8 cellular contexts compared by ENCODE assay signal in genomic region chr22:18076060-18076497, GRCh38. TPM values are rescaled to one million over a fixed set of nuclear protein-coding genes. Genes with fewer than 3 reads are reported as not detected.
A peak's percentile ranks its signal among the peaks of the same experiment; 100 is the strongest.
DNase-seq lines count a peak whose midpoint lies in the region; ATAC-seq, FAIRE-seq and TF ChIP-seq lines count a peak whose summit lies in the region.

No MANE protein-coding gene starts in this region.

- H2AFZ ChIP-seq in astrocyte (ENCODE audit: low read depth, low read length) (peak overlapping the region; percentile 2), parathyroid adenoma (no peak overlapping the region)

- H3K9me3 ChIP-seq in astrocyte (ENCODE audit: insufficient read depth, low read depth, low read length) (no peaks in the 10 kb centered on the region), heart right ventricle (no peaks in the 10 kb centered on the region), parathyroid adenoma (ENCODE audit: control insufficient read depth, low read length) (no peaks in the 10 kb centered on the region)

- peak; percentile 11 to 70 (median 53) for ATAC-seq in heart right ventricle
- ATAC-seq in GM18517 (IDR thresholded peaks at IDR 0.05; ENCODE audit: unreplicated experiment): no peak

- FAIRE-seq in RCC 7860 (lab: Jason Lieb, UNC) (peak; percentile 75), astrocyte (lab: Jason Lieb, UNC) (no peak)

- TF ChIP-seq CTCF in LNCAP (IDR thresholded peaks at IDR 0.05): peak; percentile 79
- peak; percentile 91 for TF ChIP-seq CTCF in astrocyte (IDR thresholded peaks at IDR 0.05; ENCODE audit: insufficient read depth, low read depth, low read length)
- TF ChIP-seq CTCF in heart right ventricle (IDR thresholded peaks at IDR 0.05): peak; percentile 78 to 93 (median 86)
- TF ChIP-seq CTCF in parathyroid adenoma (IDR thresholded peaks at IDR 0.05): peak; percentile 77

- no peak overlapping the region for H3K27ac Mint-ChIP-seq in astrocyte (ENCODE audit: unreplicated experiment)

- H3K27me3 Mint-ChIP-seq in astrocyte (ENCODE audit: low read depth, unreplicated experiment): no peaks in the 10 kb centered on the region

- H3K27me3 ChIP-seq in astrocyte (ENCODE audit: insufficient read depth, low read length) (no peaks in the 10 kb centered on the region), heart right ventricle (no peaks in the 10 kb centered on the region), parathyroid adenoma (ENCODE audit: control insufficient read depth, insufficient read depth, low read length) (no peaks in the 10 kb centered on the region)

- H4K20me1 ChIP-seq in astrocyte (ENCODE audit: insufficient read depth, low read length): no peaks in the 10 kb centered on the region

- H3K4me1 ChIP-seq in astrocyte (ENCODE audit: insufficient read depth, low read length): peaks cover 13% of the 10 kb centered on the region
- H3K4me1 ChIP-seq in heart right ventricle: peaks cover 9 to 38% (median 29%) of the 10 kb centered on the region in 9 donors
- H3K4me1 ChIP-seq in parathyroid adenoma: peaks cover 4% of the 10 kb centered on the region

- no peak overlapping the region for H3K4me3 ChIP-seq in astrocyte (ENCODE audit: insufficient read depth, low read depth, low read length)
- peak overlapping the region in 2 of 10 donors; percentile 3 to 80 for H3K4me3 ChIP-seq in heart right ventricle
- H3K4me3 ChIP-seq in parathyroid adenoma (ENCODE audit: low read depth, low read length): no peak overlapping the region

- no peak overlapping the region for H3K27ac ChIP-seq in astrocyte (ENCODE audit: low read depth, low read length)
- H3K27ac ChIP-seq in heart right ventricle: peak overlapping the region in 6 of 10 donors; percentile 25 to 90 (median 88)
- peak overlapping the region; percentile 8 for H3K27ac ChIP-seq in parathyroid adenoma

- peaks cover 5% of the 10 kb centered on the region for H3K36me3 ChIP-seq in astrocyte (ENCODE audit: insufficient read depth, low read length)
- H3K36me3 ChIP-seq in heart right ventricle: peaks cover 0 to 19% (median 4%) of the 10 kb centered on the region in 9 donors
- no peaks in the 10 kb centered on the region for H3K36me3 ChIP-seq in parathyroid adenoma (ENCODE audit: control insufficient read depth, insufficient read depth, low read length)

- intact Hi-C loops in heart right ventricle (cut with DNase I): loop anchor here (1.0 to 10.0 kb wide), 16 partner anchors 51 to 521 kb away; partner anchors contain the start of genes MICAL3 (in 2 of the 10) and BCL2L13 (in 1 of the 10)

- H3K9me3 Mint-ChIP-seq in astrocyte (ENCODE audit: unreplicated experiment): no peaks in the 10 kb centered on the region

- H3K79me2 ChIP-seq in astrocyte (ENCODE audit: insufficient read depth, low read length) (peaks cover 30% of the 10 kb centered on the region), parathyroid adenoma (peaks cover 4% of the 10 kb centered on the region)

- H3K36me3 Mint-ChIP-seq in astrocyte (ENCODE audit: low read depth, unreplicated experiment): peaks cover 5% of the 10 kb centered on the region

- peaks cover 19% of the 10 kb centered on the region for H3K4me1 Mint-ChIP-seq in astrocyte (ENCODE audit: low read depth, unreplicated experiment)

- H3K9ac ChIP-seq in astrocyte (ENCODE audit: low read length) (no peak overlapping the region), parathyroid adenoma (no peak overlapping the region)

- WGBS in heart right ventricle, 2 donors: 24 to 27% methylated on average over 8 of the region's 8 CpGs

- H3K4me2 ChIP-seq in astrocyte (ENCODE audit: low read length) (no peak overlapping the region), parathyroid adenoma (ENCODE audit: low read length) (no peak overlapping the region)

- H3K4me3 Mint-ChIP-seq in astrocyte (ENCODE audit: unreplicated experiment): no peak overlapping the region

- DNase-seq in NCI-H1417 (lab: John Stamatoyannopoulos, UW) (peak; percentile 50 to 84 (median 76)), NCI-H1417 treated with DMSO at 0.1 percent for 48 hours (lab: John Stamatoyannopoulos, UW) (no peak), RCC 7860 (ENCODE audit: low spot score) (peak; percentile 76), astrocyte (ENCODE audit: low read depth) (peak; percentile 66), heart right ventricle (peak; percentile 38 to 77)

RNA-seq across cellular contexts. Expression of gene PEX26, which starts 1.7 kb away (rescaled TPM):
- total RNA-seq in astrocyte (41.7 and 41.9 TPM in 2 replicates), heart right ventricle (10 to 100 TPM; 16.6 to 27.1 (median 21.3) TPM)
- 10 to 100 TPM in 1 of 2 donors, 1 to 10 TPM in 1; 8.3 to 10.7 TPM for polyA plus RNA-seq in heart right ventricle

RNA-seq across cellular contexts. Expression of gene TUBA8, which starts 34.5 kb away (rescaled TPM):
- total RNA-seq in astrocyte (0.79 TPM in 1 of 2 replicates, not detected in the other), heart right ventricle (100 to 1,000 TPM in 7 of 10 donors, 10 to 100 TPM in 3; 71.8 to 183 (median 109) TPM)
- 100 to 1,000 TPM in 1 of 2 donors, 10 to 100 TPM in 1; 44.9 to 138 TPM for polyA plus RNA-seq in heart right ventricle

RNA-seq across cellular contexts. Expression of gene MICAL3, which starts 51.7 kb away (rescaled TPM):
- 101 and 113 TPM in 2 replicates for total RNA-seq in astrocyte
- 100 to 1,000 TPM in 9 of 10 donors, 10 to 100 TPM in 1; 74.7 to 137 (median 112) TPM for total RNA-seq in heart right ventricle
- polyA plus RNA-seq in heart right ventricle: 10 to 100 TPM; 13.2 to 63.1 TPM

Comparison
In these comparisons a context has a peak if more than half of its experiments do, and no peak if none do; other contexts are left out.
1. RNA of gene TUBA8, which starts 34.5 kb away (total RNA-seq): 71.8 to 183 TPM in heart right ventricle; 0.79 TPM in astrocyte; every median in the first group is over 10 times any median in the second.
2. Peak in every context shown above with its lines, with median percentiles within 50 percentile points of each other: CTCF ChIP-seq.